Comparison of ENCODE assay signal across 8 cellular contexts in the genomic region with DNA sequence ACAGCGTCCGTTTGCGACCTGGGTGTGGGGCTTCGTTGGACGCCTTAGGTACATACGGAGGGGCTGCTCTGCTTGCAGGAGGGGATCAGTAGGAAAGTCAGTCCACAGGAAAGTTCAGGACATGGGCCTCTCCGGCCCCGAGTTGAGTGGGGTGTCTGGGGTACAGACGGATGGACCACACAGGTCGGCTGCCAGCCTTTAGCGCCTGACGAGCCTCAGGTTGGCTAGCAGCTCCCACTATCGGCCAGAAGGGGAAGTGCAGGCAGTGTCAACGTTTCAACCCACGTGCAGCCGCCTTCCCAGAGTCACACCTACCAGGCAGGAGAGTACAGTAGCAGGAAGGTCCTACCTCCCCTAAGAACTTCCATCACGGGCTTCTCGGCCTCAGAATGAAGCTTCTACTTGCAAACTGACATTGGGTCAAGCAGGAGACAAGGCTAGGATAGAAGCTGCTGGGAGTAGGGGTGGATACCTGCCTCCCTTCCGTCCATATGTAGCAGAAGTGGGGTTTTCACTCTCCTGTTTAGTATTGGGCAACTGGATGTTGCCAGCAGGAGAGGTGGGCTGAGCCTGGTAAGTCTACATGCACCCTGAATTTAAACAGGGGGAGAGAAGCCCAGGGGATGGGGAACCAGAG.
DNase-seq lines count a peak whose midpoint lies in the region; ATAC-seq and TF ChIP-seq lines count a peak whose summit lies in the region.

No MANE protein-coding gene starts in this region.

- peak; percentile 71 for ATAC-seq in GM21515 (IDR thresholded peaks at IDR 0.05; ENCODE audit: unreplicated experiment)
- ATAC-seq in GM19397 (IDR thresholded peaks at IDR 0.05; ENCODE audit: unreplicated experiment), result no peak

- peak; percentile 92 for TF ChIP-seq CTCF in LNCAP (IDR thresholded peaks at IDR 0.05)

- DNase-seq in D341Med (ENCODE audit: low spot score) (peak; percentile 86), T follicular helper cell (ENCODE audit: low read depth) (peak; percentile 54), amniotic epithelial cell (ENCODE audit: low read depth) (peak; percentile 41), iPS DF 19.7 (ENCODE audit: low read depth, low spot score) (peak; percentile 35), smooth muscle cell of the brain vasculature (ENCODE audit: low read depth, low spot score) (peak; percentile 17)

Comparison
In these comparisons a context has a peak if more than half of its experiments do, and no peak if none do; other contexts are left out.
1. DNase-seq: peak in every context shown above with its lines; median percentile 86 in D341Med; 54 in T follicular helper cell; 41 in amniotic epithelial cell; 35 in iPS DF 19.7; 17 in smooth muscle cell of the brain vasculature.